ENCODE assay signal across 1 cellular context in the genomic region with DNA sequence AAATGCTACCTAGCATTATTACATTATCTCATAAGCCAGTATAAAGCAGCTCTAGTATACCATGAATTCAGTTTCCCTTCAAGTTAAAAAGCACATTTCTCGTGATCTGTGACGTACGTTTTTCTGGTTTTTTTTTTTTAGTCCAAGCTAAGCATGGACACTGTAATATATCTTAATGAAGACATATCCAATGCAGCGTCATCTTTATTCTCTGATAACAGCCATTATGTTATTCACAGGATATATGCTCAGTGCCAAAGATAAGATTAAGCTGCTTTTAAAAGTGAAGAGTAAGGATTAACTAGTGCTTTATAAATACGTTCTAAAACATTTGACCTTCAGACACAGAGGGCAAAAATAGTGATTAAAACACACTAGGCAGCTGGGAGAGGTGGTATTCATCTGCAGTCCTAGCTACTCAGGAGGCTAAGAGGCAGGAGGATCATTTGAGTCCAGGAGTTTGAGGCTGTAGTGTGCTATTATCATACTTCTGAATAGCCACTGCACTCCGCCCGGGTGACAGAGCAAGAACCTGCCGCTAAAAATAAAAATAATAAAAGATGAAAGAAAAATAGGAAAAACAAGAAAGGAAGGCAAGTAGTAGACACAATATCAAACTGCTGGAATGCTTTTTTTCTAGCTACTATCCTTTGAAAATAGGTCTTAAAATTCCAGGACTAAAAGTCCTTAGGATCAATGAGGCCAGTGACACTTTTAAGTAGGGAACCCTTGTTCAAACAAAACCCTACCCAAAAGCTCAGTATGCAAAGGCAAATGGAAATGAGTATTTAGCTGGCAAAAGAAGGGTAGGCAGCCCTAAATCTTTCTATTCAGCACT.
A peak's percentile ranks its signal among the peaks of the same experiment; 100 is the strongest.
TF ChIP-seq lines count a peak whose summit lies in the region.

No MANE protein-coding gene starts in this region.

TF ChIP-seq in K562, 482 proteins besides CTCF, POLR2A, EP300 and RAD21:
- TF ChIP-seq ATF6 (CRISPR knock-in tag; IDR thresholded peaks at IDR 0.05) (no peak), PTRF (tag; IDR thresholded peaks at IDR 0.05) (no peak), ZNF316 (IDR thresholded peaks at IDR 0.05) (0 out of 2 replicates have a peak, but pooled peaks have one; percentile 6), ZNF224 (CRISPR knock-in tag; IDR thresholded peaks at IDR 0.05) (no peak), ZNF785 (CRISPR knock-in tag; IDR thresholded peaks at IDR 0.05) (no peak), CBFA2T3 (IDR thresholded peaks at IDR 0.05) (peak; percentile 30; the same call in 1 of the 2 replicates), POLR2G (IDR thresholded peaks at IDR 0.05; ENCODE audit: low read depth, low read length) (0 out of 2 replicates have a peak, but pooled peaks have one; percentile 13), ZNF766 (CRISPR knock-in tag; conservative IDR thresholded peaks at IDR 0.05) (0 out of 2 replicates have a peak, but pooled peaks have one; percentile 9), RBFOX2 (IDR thresholded peaks at IDR 0.05; ENCODE audit: low read depth, low read length) (0 out of 2 replicates have a peak, but pooled peaks have one; percentile 13), FIP1L1 (IDR thresholded peaks at IDR 0.05; ENCODE audit: low read depth, low read length, poor library complexity, severe bottlenecking) (no peak), MEIS2 (IDR thresholded peaks at IDR 0.05; ENCODE audit: partially characterized antibody) (peak; percentile 44), ARID1B (IDR thresholded peaks at IDR 0.05) (0 out of 2 replicates have a peak, but pooled peaks have one; percentile 13)
- TF ChIP-seq, protein P1, sequence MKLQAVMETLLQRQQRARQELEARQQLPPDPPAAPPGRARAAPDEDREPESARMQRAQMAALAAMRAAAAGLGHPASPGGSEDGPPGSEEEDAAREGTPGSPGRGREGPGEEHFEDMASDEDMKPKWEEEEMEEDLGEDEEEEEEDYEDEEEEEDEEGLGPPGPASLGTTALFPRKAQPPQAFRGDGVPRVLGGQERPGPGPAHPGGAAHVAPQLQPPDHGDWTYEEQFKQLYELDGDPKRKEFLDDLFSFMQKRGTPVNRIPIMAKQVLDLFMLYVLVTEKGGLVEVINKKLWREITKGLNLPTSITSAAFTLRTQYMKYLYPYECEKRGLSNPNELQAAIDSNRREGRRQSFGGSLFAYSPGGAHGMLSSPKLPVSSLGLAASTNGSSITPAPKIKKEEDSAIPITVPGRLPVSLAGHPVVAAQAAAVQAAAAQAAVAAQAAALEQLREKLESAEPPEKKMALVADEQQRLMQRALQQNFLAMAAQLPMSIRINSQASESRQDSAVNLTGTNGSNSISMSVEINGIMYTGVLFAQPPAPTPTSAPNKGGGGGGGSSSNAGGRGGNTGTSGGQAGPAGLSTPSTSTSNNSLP (IDR thresholded peaks at IDR 0.05; ENCODE audit: borderline replicate concordance, low read depth, low read length) = 0 out of 2 replicates have a peak, but pooled peaks have one; percentile 53
- TF ChIP-seq, protein P2, sequence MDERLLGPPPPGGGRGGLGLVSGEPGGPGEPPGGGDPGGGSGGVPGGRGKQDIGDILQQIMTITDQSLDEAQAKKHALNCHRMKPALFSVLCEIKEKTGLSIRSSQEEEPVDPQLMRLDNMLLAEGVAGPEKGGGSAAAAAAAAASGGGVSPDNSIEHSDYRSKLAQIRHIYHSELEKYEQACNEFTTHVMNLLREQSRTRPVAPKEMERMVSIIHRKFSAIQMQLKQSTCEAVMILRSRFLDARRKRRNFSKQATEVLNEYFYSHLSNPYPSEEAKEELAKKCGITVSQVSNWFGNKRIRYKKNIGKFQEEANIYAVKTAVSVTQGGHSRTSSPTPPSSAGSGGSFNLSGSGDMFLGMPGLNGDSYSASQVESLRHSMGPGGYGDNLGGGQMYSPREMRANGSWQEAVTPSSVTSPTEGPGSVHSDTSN (CRISPR knock-in tag; IDR thresholded peaks at IDR 0.05; ENCODE audit: low read depth) = no peak
- TF ChIP-seq, protein P2 (tag; conservative IDR thresholded peaks at IDR 0.05; ENCODE audit: low read depth) = peak; percentile 50
- TF ChIP-seq, protein P3, sequence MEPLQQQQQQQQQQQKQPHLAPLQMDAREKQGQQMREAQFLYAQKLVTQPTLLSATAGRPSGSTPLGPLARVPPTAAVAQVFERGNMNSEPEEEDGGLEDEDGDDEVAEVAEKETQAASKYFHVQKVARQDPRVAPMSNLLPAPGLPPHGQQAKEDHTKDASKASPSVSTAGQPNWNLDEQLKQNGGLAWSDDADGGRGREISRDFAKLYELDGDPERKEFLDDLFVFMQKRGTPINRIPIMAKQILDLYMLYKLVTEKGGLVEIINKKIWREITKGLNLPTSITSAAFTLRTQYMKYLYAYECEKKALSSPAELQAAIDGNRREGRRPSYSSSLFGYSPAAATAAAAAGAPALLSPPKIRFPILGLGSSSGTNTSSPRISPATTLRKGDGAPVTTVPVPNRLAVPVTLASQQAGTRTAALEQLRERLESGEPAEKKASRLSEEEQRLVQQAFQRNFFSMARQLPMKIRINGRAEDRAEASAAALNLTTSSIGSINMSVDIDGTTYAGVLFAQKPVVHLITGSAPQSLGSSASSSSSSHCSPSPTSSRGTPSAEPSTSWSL (CRISPR knock-in tag; IDR thresholded peaks at IDR 0.05; ENCODE audit: borderline replicate concordance) = no peak
